ENCODE assay signal across 22 cellular contexts in genomic region chr18:13445241-13445897, GRCh38.
"Had no signal": no experiment of that assay in that cellular context is flagged by ENCODE, and none has a peak within 500 bp of the region (broad histone marks: within the 10 kb centered on the region; RNA-seq: fewer than 3 reads in every experiment).

No MANE protein-coding gene starts in this region.

- H3K4me3 Mint-ChIP-seq: activated CD4-positive, alpha-beta T cell treated with anti-CD3 and anti-CD28 coated beads, Interleukin-2, amount 10 ng/mL, durations not matched to agents 24 days and 14 days; activated CD8-positive, alpha-beta T cell treated with anti-CD3 and anti-CD28 coated beads for 36 hours; activated T-helper 1 cell treated with anti-CD3 and anti-CD28 coated beads, Interleukin-12 subunit alpha, Interleukin-12 subunit beta, Interleukin-2, Interleukin-4 antibody, amounts not matched to agents 30 ng/mL and 10 ng/mL and 1 ng/mL, durations not matched to agents 14 hours and 24 hours and 36 hours; stimulated activated effector memory CD8-positive, alpha-beta T cell treated with anti-CD3 and anti-CD28 coated beads, Interleukin-12 subunit alpha, Interleukin-12 subunit beta, amount 100 ng/mL, for 72 hours had no signal

- H3K36me3 ChIP-seq: breast epithelium, left lung, prostate gland, thyroid gland, vagina had no signal

- H3K4me3 ChIP-seq: adrenal gland, breast epithelium, gastroesophageal sphincter, heart left ventricle, left lung, prostate gland, skin epidermis, thyroid gland, vagina had no signal

- DNase-seq: activated CD4-positive, alpha-beta T cell treated with anti-CD3 and anti-CD28 coated beads, Interleukin-2, amount 10 ng/mL, durations not matched to agents 24 days and 14 days; activated gamma-delta T cell treated with Interleukin-2 at 50 U/mL for 16 hours; cerebellar nuclear complex; effector CD4-positive, alpha-beta T cell; heart left ventricle; left lung; mammary epithelial cell; stimulated activated CD4-positive, alpha-beta T cell treated with anti-CD3 and anti-CD28 coated beads, Interleukin-4, amount 100 ng/mL, for 1 hour; T-helper 9 cell; thyroid gland had no signal

- H3K27ac ChIP-seq: breast epithelium, gastroesophageal sphincter, heart left ventricle, left lung, prostate gland, skin epidermis, thyroid gland, vagina had no signal

- FAIRE-seq: astrocyte had no signal

- H3K9me3 ChIP-seq: adrenal gland, breast epithelium, gastroesophageal sphincter, heart left ventricle, left lung, prostate gland, thyroid gland, vagina had no signal

- H3K9me3 Mint-ChIP-seq: activated CD4-positive, alpha-beta T cell treated with anti-CD3 and anti-CD28 coated beads, Interleukin-2, amount 10 ng/mL, durations not matched to agents 24 days and 14 days; activated CD8-positive, alpha-beta T cell treated with anti-CD3 and anti-CD28 coated beads for 36 hours; activated naive CD4-positive, alpha-beta T cell treated with anti-CD3 and anti-CD28 coated beads, Interleukin-2, amount 50 U/mL, for 72 hours; activated T-helper 1 cell treated with anti-CD3 and anti-CD28 coated beads, Interleukin-12 subunit alpha, Interleukin-12 subunit beta, Interleukin-2, Interleukin-4 antibody, amounts not matched to agents 30 ng/mL and 10 ng/mL and 1 ng/mL, durations not matched to agents 14 hours and 24 hours and 36 hours; stimulated activated effector memory CD8-positive, alpha-beta T cell treated with anti-CD3 and anti-CD28 coated beads, Interleukin-12 subunit alpha, Interleukin-12 subunit beta, amount 100 ng/mL, for 72 hours had no signal

- ATAC-seq: esophagus mucosa; gastroesophageal sphincter; left lung; stimulated activated effector memory CD8-positive, alpha-beta T cell treated with anti-CD3 and anti-CD28 coated beads, Interleukin-12 subunit alpha, Interleukin-12 subunit beta, amount 100 ng/mL, for 72 hours had no signal

- H3K27ac Mint-ChIP-seq: activated CD4-positive, alpha-beta T cell treated with anti-CD3 and anti-CD28 coated beads, Interleukin-2, amount 10 ng/mL, durations not matched to agents 24 days and 14 days; activated CD8-positive, alpha-beta T cell treated with anti-CD3 and anti-CD28 coated beads for 36 hours; activated naive CD4-positive, alpha-beta T cell treated with anti-CD3 and anti-CD28 coated beads, Interleukin-2, amount 50 U/mL, for 72 hours; activated T-helper 1 cell treated with anti-CD3 and anti-CD28 coated beads, Interleukin-12 subunit alpha, Interleukin-12 subunit beta, Interleukin-2, Interleukin-4 antibody, amounts not matched to agents 30 ng/mL and 10 ng/mL and 1 ng/mL, durations not matched to agents 14 hours and 24 hours and 36 hours; stimulated activated effector memory CD8-positive, alpha-beta T cell treated with anti-CD3 and anti-CD28 coated beads, Interleukin-12 subunit alpha, Interleukin-12 subunit beta, amount 100 ng/mL, for 72 hours had no signal

- H3K4me1 ChIP-seq: breast epithelium, prostate gland had no signal

- H3K27me3 ChIP-seq: adrenal gland, breast epithelium, gastroesophageal sphincter, heart left ventricle, left lung, thyroid gland, vagina had no signal

- H3K36me3 Mint-ChIP-seq: stimulated activated effector memory CD8-positive, alpha-beta T cell treated with anti-CD3 and anti-CD28 coated beads, Interleukin-12 subunit alpha, Interleukin-12 subunit beta, amount 100 ng/mL, for 72 hours had no signal

- H3K27me3 Mint-ChIP-seq: activated CD4-positive, alpha-beta T cell treated with anti-CD3 and anti-CD28 coated beads, Interleukin-2, amount 10 ng/mL, durations not matched to agents 24 days and 14 days; activated CD8-positive, alpha-beta T cell treated with anti-CD3 and anti-CD28 coated beads for 36 hours had no signal
